ENCODE assay signal across 20 cellular contexts in genomic region chr11:76047766-76048165, GRCh38.
A peak's percentile ranks its signal among the peaks of the same experiment; 100 is the strongest.
DNase-seq lines count a peak whose midpoint lies in the region; ATAC-seq, FAIRE-seq and TF ChIP-seq lines count a peak whose summit lies in the region.
"Had no signal": no experiment of that assay in that cellular context is flagged by ENCODE, and none has a peak within 500 bp of the region (broad histone marks: within the 10 kb centered on the region; RNA-seq: fewer than 3 reads in every experiment).

No MANE protein-coding gene starts in this region.

- POLR2A ChIA-PET in PC-3 (lab: Charles Lee; ENCODE audit: unreplicated experiment), result interaction anchor here (0.6 kb wide), 1 partner anchor 17 kb away, joined by 7 read pairs; no protein-coding TSS in a partner anchor

- H3K9me2 ChIP-seq in PC-3 (replicated peaks; ENCODE audit: low read length), result no peaks in the 10 kb centered on the region
- H3K9me2 ChIP-seq in hepatocyte (replicated peaks; ENCODE audit: insufficient read depth), result no peaks in the 10 kb centered on the region

- no peak for ATAC-seq in PC-3
- ATAC-seq in pancreas, result no peak
- ATAC-seq: A549; CD8-positive, alpha-beta T cell had no signal

- TF ChIP-seq CTCF in AG10803 (conservative IDR thresholded peaks at IDR 0.05; ENCODE audit: low read length) (no peak), PC-3 (conservative IDR thresholded peaks at IDR 0.05; ENCODE audit: low read depth, low read length) (no peak), hepatocyte (IDR thresholded peaks at IDR 0.05; ENCODE audit: poor library complexity) (no peak), pancreas (IDR thresholded peaks at IDR 0.05) (no peak)

- H3F3A ChIP-seq in PC-3 (ENCODE audit: low read length, unreplicated experiment), result no peaks in the 10 kb centered on the region

- H3K36me3 ChIP-seq in PC-3 (ENCODE audit: low read depth, low read length) (peaks cover 10% of the 10 kb centered on the region; the same call in 1 of the 2 replicates), hepatocyte (replicated peaks; ENCODE audit: insufficient read depth, low read depth) (no peaks in the 10 kb centered on the region), pancreas (no peaks in the 10 kb centered on the region)
- H3K36me3 ChIP-seq: HAP-1 had no signal

- DNase-seq in AG10803 (ENCODE audit: low read depth), result peak; percentile 57
- no peak for DNase-seq in PC-3
- peak; percentile 54 for DNase-seq in fibroblast of gingiva (ENCODE audit: low read depth)
- no peak for DNase-seq in hepatocyte (ENCODE audit: low spot score)
- DNase-seq in pancreas, result no peak
- no peak for DNase-seq in mucosa of gallbladder (ENCODE audit: low spot score)
- no peak for DNase-seq in glomerular visceral epithelial cell (ENCODE audit: extremely low spot score)
- DNase-seq in NCI-H1105 treated with DMSO at 0.1 percent for 48 hours (lab: John Stamatoyannopoulos, UW), result no peak
- DNase-seq: 8988T; ACHN; Caco-2; CD8-positive, alpha-beta T cell; DMS153; DND-41; GOT3 had no signal

- no peak for FAIRE-seq in pancreas (lab: Jason Lieb, UNC)
- FAIRE-seq: A549, G401.6 had no signal

- CTCF ChIA-PET in PC-3 (lab: Charles Lee), result interaction anchor here (0.5 kb wide), 1 partner anchor 151 kb away, joined by 3 read pairs; no protein-coding TSS in a partner anchor

- H3K9me3 ChIP-seq in PC-3 (ENCODE audit: low read length) (0 out of 2 replicates have a peak, but pooled peaks cover 5% of the 10 kb centered on the region), hepatocyte (ENCODE audit: low read depth) (no peaks in the 10 kb centered on the region), pancreas (no peaks in the 10 kb centered on the region)

- H3K79me2 ChIP-seq in PC-3 (ENCODE audit: low read length), result no peaks in the 10 kb centered on the region
- no peaks in the 10 kb centered on the region for H3K79me2 ChIP-seq in hepatocyte

- H3K4me2 ChIP-seq in PC-3 (ENCODE audit: low read length) (peak overlapping the region; percentile 26), hepatocyte (no peak overlapping the region)
- H3K4me2 ChIP-seq: A549, BLaER1 had no signal

- BruUV-seq in PC-3 (replicated peaks; lab: Mats Ljungman, UMichigan), result no TSS peak

- no peaks in the 10 kb centered on the region for H4K20me1 ChIP-seq in PC-3 (ENCODE audit: low read length)
- H4K20me1 ChIP-seq in hepatocyte (ENCODE audit: insufficient read depth, poor library complexity, severe bottlenecking), result no peaks in the 10 kb centered on the region
- H4K20me1 ChIP-seq: BLaER1 had no signal

- intact Hi-C loops in PC-3 (cut with micrococcal nuclease) (no loop called here), pancreas (cut with DNase I) (no loop called here)

- peak overlapping the region; percentile 4; the same call in 1 of the 2 replicates for H3K27ac ChIP-seq in PC-3 (ENCODE audit: low read length)
- peak overlapping the region; percentile 6 for H3K27ac ChIP-seq in hepatocyte
- H3K27ac ChIP-seq in pancreas, result no peak overlapping the region
- H3K27ac ChIP-seq: A549, BLaER1, C4-2B had no signal

- H3K4me1 ChIP-seq in PC-3 (ENCODE audit: insufficient read depth, low read length) (peaks cover 22% of the 10 kb centered on the region), hepatocyte (ENCODE audit: insufficient read depth) (peaks cover 35% of the 10 kb centered on the region), pancreas (peaks cover 6 to 47% (median 25%) of the 10 kb centered on the region in 3 donors)
- H3K4me1 ChIP-seq: BLaER1 had no signal

- H3K9ac ChIP-seq in PC-3 (ENCODE audit: low read length), result no peak overlapping the region
- H3K9ac ChIP-seq: BLaER1 had no signal

- H2AFZ ChIP-seq in PC-3 (ENCODE audit: low read length), result no peak overlapping the region
- H2AFZ ChIP-seq in hepatocyte, result no peak overlapping the region

- no peaks in the 10 kb centered on the region for H3K27me3 ChIP-seq in PC-3 (ENCODE audit: low read length)
- no peaks in the 10 kb centered on the region for H3K27me3 ChIP-seq in hepatocyte
- no peaks in the 10 kb centered on the region for H3K27me3 ChIP-seq in pancreas
- H3K27me3 ChIP-seq: BLaER1 had no signal

- H3K4me3 ChIP-seq in AG10803 (ENCODE audit: low read length) (no peak overlapping the region), PC-3 (ENCODE audit: low read length) (no peak overlapping the region), hepatocyte (no peak overlapping the region), pancreas (no peak overlapping the region)
- H3K4me3 ChIP-seq: A549, BLaER1, HAP-1 had no signal

Comparison
In these comparisons a context has a peak if more than half of its experiments do, and no peak if none do; other contexts are left out.
1. DNase-seq: peak in AG10803 (single experiment) and fibroblast of gingiva (single experiment); none in PC-3 (single experiment), hepatocyte (single experiment), pancreas (0 of 6), mucosa of gallbladder (single experiment), glomerular visceral epithelial cell (single experiment) and NCI-H1105 treated with DMSO at 0.1 percent for 48 hours (single experiment).
2. H3K27ac ChIP-seq: peak in PC-3 (single experiment) and hepatocyte (single experiment); none in pancreas (0 of 4).